ENCODE assay signal across 9 cellular contexts in genomic region chr15:99452728-99453643, GRCh38.
DNase-seq lines count a peak whose midpoint lies in the region; ATAC-seq and TF ChIP-seq lines count a peak whose summit lies in the region.
"Had no signal": no experiment of that assay in that cellular context is flagged by ENCODE, and none has a peak within 500 bp of the region (broad histone marks: within the 10 kb centered on the region; RNA-seq: fewer than 3 reads in every experiment).

No MANE protein-coding gene starts in this region.

- peaks cover 41 to 47% of the 10 kb centered on the region in 2 donors for H3K4me1 ChIP-seq in gastrocnemius medialis
- H3K4me1 ChIP-seq: A549 had no signal

- H3K9me3 ChIP-seq in gastrocnemius medialis: no peaks in the 10 kb centered on the region
- H3K9me3 ChIP-seq: A549 had no signal

- peak; percentile 68 for ATAC-seq in HG02840 (IDR thresholded peaks at IDR 0.05; ENCODE audit: low FRiP score, unreplicated experiment)
- peak; percentile 30 for ATAC-seq in Right ventricle myocardium inferior
- ATAC-seq in gastrocnemius medialis: peak in 1 of 2 donors; percentile 14
- ATAC-seq: A549 had no signal

- intact Hi-C loops in Right ventricle myocardium inferior (cut with DNase I): loop anchor here (5.0 kb wide), 2 partner anchors 34 to 249 kb away; no protein-coding TSS in a partner anchor
- intact Hi-C loops in gastrocnemius medialis (cut with DNase I; ENCODE audit: low total_unique reads): loop anchor here (10.0 kb wide), 1 partner anchor 52 kb away; no protein-coding TSS in a partner anchor

- no peak for TF ChIP-seq POLR2A in gastrocnemius medialis (IDR thresholded peaks at IDR 0.05)

- in situ Hi-C loops in gastrocnemius medialis (cut with MboI; ENCODE audit: low sequenced_read_pairs in 4 of 4): no loop called here

- no peak for TF ChIP-seq CTCF in gastrocnemius medialis (IDR thresholded peaks at IDR 0.05 in 4 of 5, conservative IDR thresholded peaks at IDR 0.05 in 1 of 5)

- no peaks in the 10 kb centered on the region for H3K27me3 ChIP-seq in gastrocnemius medialis

- H3K27ac ChIP-seq in gastrocnemius medialis: peak overlapping the region; percentile 72 to 90 (median 87)
- H3K27ac ChIP-seq: A549 had no signal

- DNase-seq in SKM-1 treated with dmso at 0.1 percent for 144 hours (lab: John Stamatoyannopoulos, UW; ENCODE audit: unreplicated experiment): peak; percentile 11
- DNase-seq in SKM-1 (lab: John Stamatoyannopoulos, UW; ENCODE audit: unreplicated experiment): no peak
- DNase-seq in OCI-M1 (lab: John Stamatoyannopoulos, UW): peak; percentile 52
- peak; percentile 95 for DNase-seq in Right ventricle myocardium inferior (ENCODE audit: missing footprints)
- peak; percentile 61 to 74 for DNase-seq in gastrocnemius medialis
- DNase-seq in kidney glomerular epithelial cell (lab: John Stamatoyannopoulos, UW): no peak
- no peak for DNase-seq in inferior parietal cortex (ENCODE audit: extremely low spot score)

- H3K4me3 ChIP-seq in gastrocnemius medialis: peak overlapping the region in 2 of 4 donors; percentile 14 to 17
- H3K4me3 ChIP-seq: A549 had no signal

- no peaks in the 10 kb centered on the region for H3K36me3 ChIP-seq in gastrocnemius medialis

Comparison
In these comparisons a context has a peak if more than half of its experiments do, and no peak if none do; other contexts are left out.
1. DNase-seq: peak in SKM-1 treated with dmso at 0.1 percent for 144 hours (single experiment), OCI-M1 (single experiment), Right ventricle myocardium inferior (single experiment) and gastrocnemius medialis (2 of 2); none in SKM-1 (single experiment), kidney glomerular epithelial cell (single experiment) and inferior parietal cortex (single experiment).